In the genomic region with DNA sequence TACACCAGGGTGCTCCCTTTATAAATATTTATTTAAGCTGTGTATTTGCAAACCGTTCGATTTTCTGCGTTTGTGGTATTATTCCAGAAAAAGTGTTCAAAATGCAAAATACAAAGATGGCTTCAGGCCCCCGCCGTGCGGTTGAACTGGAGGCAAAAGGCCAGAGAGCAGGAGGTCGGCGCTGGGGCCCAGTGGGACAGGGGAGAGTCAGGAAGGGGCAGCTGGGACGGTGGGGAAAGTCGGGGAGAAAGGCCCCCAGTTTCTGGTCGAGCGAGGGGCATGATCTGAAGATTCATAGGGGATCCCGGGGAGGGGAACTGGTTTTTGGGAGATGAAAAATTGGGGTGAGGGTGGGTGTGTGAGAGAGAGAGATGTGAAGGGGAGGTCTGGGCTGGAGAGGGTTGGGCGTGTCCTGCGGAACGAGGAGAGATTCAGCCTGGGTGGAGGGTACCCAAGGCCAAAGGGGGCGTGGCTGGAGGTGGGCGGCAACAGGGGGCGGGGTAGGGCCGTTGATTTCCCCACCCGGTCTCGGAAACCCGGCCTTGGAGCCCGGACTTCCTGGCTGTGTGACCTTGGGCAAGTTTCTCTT, we compare ENCODE assay signal across 8 cellular contexts. TPM values are rescaled to one million over a fixed set of nuclear protein-coding genes. Genes with fewer than 3 reads are reported as not detected.
A peak's percentile ranks its signal among the peaks of the same experiment; 100 is the strongest.
DNase-seq lines count a peak whose midpoint lies in the region; ATAC-seq and TF ChIP-seq lines count a peak whose summit lies in the region.

No MANE protein-coding gene starts in this region.

- H3K27ac ChIP-seq in HUES48 (ENCODE audit: low read depth, low read length) = peak overlapping the region; percentile 97

- DNase-seq in Calu3 (peak; percentile 66), SK-N-DZ (ENCODE audit: low spot score) (peak; percentile 69), islet precursor cell (peak; percentile 88), GM19238 (ENCODE audit: insufficient read length, low spot score) (no peak)
- DNase-seq in central memory CD8-positive, alpha-beta T cell (ENCODE audit: low spot score in 2 of 2) = no peak
- DNase-seq in stimulated activated CD4-positive, alpha-beta T cell treated with anti-CD3 and anti-CD28 coated beads, Interleukin-1b, Interleukin-23, amount 100 ng/mL, for 48 hours = peak; percentile 46

- no peak for ATAC-seq in central memory CD8-positive, alpha-beta T cell (replicated peaks; ENCODE audit: extremely low read depth, poor library complexity, severe bottlenecking)
- no peak for ATAC-seq in HG02763 (IDR thresholded peaks at IDR 0.05; ENCODE audit: unreplicated experiment)

- no peaks in the 10 kb centered on the region for H3K9me3 ChIP-seq in HUES48 (ENCODE audit: control insufficient read depth, insufficient read depth, low read length)

- CTCF ChIA-PET in Calu3 (lab: Charles Lee) = interaction anchor here (1.5 kb wide), 1 partner anchor 164 kb away, joined by 10 read pairs; the partner anchor contains the start of gene ZNF784

- H3K36me3 Mint-ChIP-seq in Calu3 (ENCODE audit: insufficient read depth, unreplicated experiment) = peaks cover 25% of the 10 kb centered on the region
- H3K36me3 Mint-ChIP-seq in central memory CD8-positive, alpha-beta T cell (ENCODE audit: insufficient read depth) = peaks cover 6% of the 10 kb centered on the region

- H3K4me1 Mint-ChIP-seq in Calu3 (ENCODE audit: low read depth, unreplicated experiment) = peaks cover 24% of the 10 kb centered on the region
- peaks cover 25% of the 10 kb centered on the region for H3K4me1 Mint-ChIP-seq in central memory CD8-positive, alpha-beta T cell

- H3K27me3 ChIP-seq in HUES48 (ENCODE audit: control insufficient read depth, insufficient read depth, low read length) = no peaks in the 10 kb centered on the region

- no peak for TF ChIP-seq CTCF in Calu3 (IDR thresholded peaks at IDR 0.05; ENCODE audit: unreplicated experiment)

- H3K27ac Mint-ChIP-seq in Calu3 (ENCODE audit: unreplicated experiment) = peak overlapping the region; percentile 90
- H3K27ac Mint-ChIP-seq in central memory CD8-positive, alpha-beta T cell (ENCODE audit: low read depth) = no peak overlapping the region

- BruUV-seq in Calu3 (replicated peaks; lab: Mats Ljungman, UMichigan) = no TSS peak

- peak overlapping the region; percentile 87 for H3K9ac ChIP-seq in HUES48 (ENCODE audit: low read depth, low read length)

- intact Hi-C loops in Calu3 (cut with micrococcal nuclease; ENCODE audit: unreplicated experiment) = no loop called here

- peaks cover 47% of the 10 kb centered on the region for H3K27me3 Mint-ChIP-seq in Calu3 (ENCODE audit: unreplicated experiment)
- H3K27me3 Mint-ChIP-seq in central memory CD8-positive, alpha-beta T cell = no peaks in the 10 kb centered on the region

- H3K4me1 ChIP-seq in HUES48 (ENCODE audit: control insufficient read depth, insufficient read depth, low read length) = peaks cover 27% of the 10 kb centered on the region

- H3K36me3 ChIP-seq in HUES48 (ENCODE audit: control insufficient read depth, insufficient read depth, low read length) = 0 out of 2 replicates have a peak, but pooled peaks cover 7% of the 10 kb centered on the region

- peak overlapping the region; percentile 79 for H3K4me3 ChIP-seq in HUES48 (ENCODE audit: low read depth, low read length)

- peak overlapping the region; percentile 84 for H3K4me3 Mint-ChIP-seq in Calu3 (ENCODE audit: low read depth, unreplicated experiment)
- peak overlapping the region; percentile 87 for H3K4me3 Mint-ChIP-seq in central memory CD8-positive, alpha-beta T cell

- no peaks in the 10 kb centered on the region for H3K9me3 Mint-ChIP-seq in Calu3 (ENCODE audit: low read depth, unreplicated experiment)
- no peaks in the 10 kb centered on the region for H3K9me3 Mint-ChIP-seq in central memory CD8-positive, alpha-beta T cell

RNA-seq across cellular contexts. Expression of gene ISOC2, which starts 0.7 kb away (rescaled TPM):
- 41.6 and 44.9 TPM in 2 replicates for total RNA-seq in Calu3 (2022)
- polyA plus RNA-seq in SK-N-DZ (2014; cell fraction: cytosol; rRNA removed) = 52.6 and 61.5 TPM in 2 replicates
- 29.9 and 47.9 TPM in 2 replicates for polyA plus RNA-seq in SK-N-DZ (2014; cell fraction: nucleus; rRNA removed)

RNA-seq across cellular contexts. Expression of gene C19orf85, which starts 3.8 kb away (rescaled TPM):
- total RNA-seq in Calu3 (2022) = not detected in 2 replicates
- polyA plus RNA-seq in SK-N-DZ (2014; cell fraction: cytosol; rRNA removed) = 0.52 and 0.73 TPM in 2 replicates
- polyA plus RNA-seq in SK-N-DZ (2014; cell fraction: nucleus; rRNA removed) = 0.96 TPM in 1 of 2 replicates, not detected in the other

RNA-seq across cellular contexts. Expression of gene ZNF628, which starts 15.7 kb away (rescaled TPM):
- total RNA-seq in Calu3 (2022) = 11.9 and 13.0 TPM in 2 replicates
- polyA plus RNA-seq in SK-N-DZ (2014; cell fraction: cytosol; rRNA removed) = 0.89 and 0.93 TPM in 2 replicates
- 0.79 and 1.1 TPM in 2 replicates for polyA plus RNA-seq in SK-N-DZ (2014; cell fraction: nucleus; rRNA removed)

RNA-seq across cellular contexts. Expression of gene SHISA7, which starts 17.7 kb away (rescaled TPM):
- not detected in 2 replicates for total RNA-seq in Calu3 (2022)
- 0.29 and 0.62 TPM in 2 replicates for polyA plus RNA-seq in SK-N-DZ (2014; cell fraction: cytosol; rRNA removed)
- polyA plus RNA-seq in SK-N-DZ (2014; cell fraction: nucleus; rRNA removed) = 0.46 and 0.94 TPM in 2 replicates

RNA-seq across cellular contexts. Expression of gene NAT14, which starts 24.2 kb away (rescaled TPM):
- 49.6 and 60.6 TPM in 2 replicates for total RNA-seq in Calu3 (2022)
- polyA plus RNA-seq in SK-N-DZ (2014; cell fraction: cytosol; rRNA removed) = 21.2 and 40.6 TPM in 2 replicates
- 95.9 and 121 TPM in 2 replicates for polyA plus RNA-seq in SK-N-DZ (2014; cell fraction: nucleus; rRNA removed)

Comparison
In these comparisons a context has a peak if more than half of its experiments do, and no peak if none do; other contexts are left out.
1. DNase-seq: peak in Calu3 (single experiment), SK-N-DZ (single experiment), islet precursor cell (single experiment) and stimulated activated CD4-positive, alpha-beta T cell treated with anti-CD3 and anti-CD28 coated beads, Interleukin-1b, Interleukin-23, amount 100 ng/mL, for 48 hours (single experiment); none in central memory CD8-positive, alpha-beta T cell (0 of 2) and GM19238 (single experiment).